13 cellular contexts compared by ENCODE assay signal in genomic region chr7:1536105-1536767, GRCh38. TPM values are rescaled to one million over a fixed set of nuclear protein-coding genes. Genes with fewer than 3 reads are reported as not detected.
DNase-seq lines count a peak whose midpoint lies in the region; ATAC-seq and TF ChIP-seq lines count a peak whose summit lies in the region.
"Had no signal": no experiment of that assay in that cellular context is flagged by ENCODE, and none has a peak within 500 bp of the region (broad histone marks: within the 10 kb centered on the region; RNA-seq: fewer than 3 reads in every experiment).

No MANE protein-coding gene starts in this region.

- no peak for ATAC-seq in heart left ventricle
- ATAC-seq in natural killer cell: no peak
- no peak for ATAC-seq in HG03280 (IDR thresholded peaks at IDR 0.05; ENCODE audit: unreplicated experiment)
- ATAC-seq: GM12878, T-helper 17 cell had no signal

- H3K9me3 Mint-ChIP-seq in progenitor cell of endocrine pancreas (ENCODE audit: low read depth): no peaks in the 10 kb centered on the region
- H3K9me3 Mint-ChIP-seq in natural killer cell: no peaks in the 10 kb centered on the region

- TF ChIP-seq CTCF in 22Rv1 (IDR thresholded peaks at IDR 0.05) (no peak), RWPE1 (conservative IDR thresholded peaks at IDR 0.05; ENCODE audit: low read depth) (no peak), heart left ventricle (IDR thresholded peaks at IDR 0.05) (no peak), progenitor cell of endocrine pancreas (IDR thresholded peaks at IDR 0.05; ENCODE audit: unreplicated experiment) (no peak), natural killer cell (IDR thresholded peaks at IDR 0.05) (no peak)

- POLR2A ChIA-PET in RWPE1 (lab: Yijun Ruan, JAX; ENCODE audit: low non-redundant PET): no interaction called here

- WGBS in heart left ventricle, 4 donors: 67 to 81% (median 78%) methylated on average over 20 to 34 of the region's 34 CpGs

- H3K4me3 Mint-ChIP-seq in progenitor cell of endocrine pancreas (ENCODE audit: low read depth) (peak overlapping the region; percentile 7), natural killer cell (no peak overlapping the region)
- H3K4me3 Mint-ChIP-seq: T-helper 17 cell had no signal

- H3K4me3 ChIP-seq in heart left ventricle: peak overlapping the region in 9 of 12 donors; percentile 45 to 71 (median 64)
- H3K4me3 ChIP-seq: GM12878 had no signal

- H3K36me3 Mint-ChIP-seq in progenitor cell of endocrine pancreas (ENCODE audit: insufficient read depth) (peaks cover 1% of the 10 kb centered on the region), natural killer cell (no peaks in the 10 kb centered on the region)

- no peaks in the 10 kb centered on the region for H3K27me3 ChIP-seq in heart left ventricle

- peaks cover 22 to 80% (median 63%) of the 10 kb centered on the region in 12 donors for H3K4me1 ChIP-seq in heart left ventricle

- TF ChIP-seq POLR2A in heart left ventricle (IDR thresholded peaks at IDR 0.05): no peak

- CTCF ChIA-PET in RWPE1 (lab: Yijun Ruan, JAX): interaction anchor here (0.6 to 2.1 kb wide), 3 partner anchors 12 to 32 kb away, joined by 3 to 11 read pairs (median 4); partner anchors contain the start of genes INTS1 and TMEM184A

- H3K27me3 Mint-ChIP-seq in progenitor cell of endocrine pancreas (no peaks in the 10 kb centered on the region), natural killer cell (ENCODE audit: low read depth in 2 of 2) (no peaks in the 10 kb centered on the region)
- H3K27me3 Mint-ChIP-seq: T-helper 17 cell had no signal

- H3K9me3 ChIP-seq in heart left ventricle: no peaks in the 10 kb centered on the region

- peak overlapping the region; percentile 98 for H3K27ac Mint-ChIP-seq in progenitor cell of endocrine pancreas
- H3K27ac Mint-ChIP-seq in natural killer cell: no peak overlapping the region
- H3K27ac Mint-ChIP-seq: T-helper 17 cell had no signal

- intact Hi-C loops in heart left ventricle (cut with DNase I) (no loop called here), natural killer cell (cut with micrococcal nuclease) (no loop called here)

- peaks cover 0 to 38% (median 23%) of the 10 kb centered on the region in 9 donors for H3K36me3 ChIP-seq in heart left ventricle

- DNase-seq in RWPE1 (ENCODE audit: low spot score) (no peak), heart left ventricle (peak in 3 of 5 donors; percentile 30 to 66 (median 40)), progenitor cell of endocrine pancreas (ENCODE audit: low spot score, unreplicated experiment) (no peak), nucleus accumbens (lab: John Stamatoyannopoulos, UW) (no peak), natural killer cell (no peak), hepatic stellate cell (ENCODE audit: low spot score) (no peak)
- DNase-seq: activated T-cell treated with anti-CD3 and anti-CD28 coated beads, Interleukin-2, amount 50 U/mL, for 48 hours; midbrain; NCI-H446 treated with DMSO at 0.1 percent for 48 hours had no signal

- peak overlapping the region; percentile 93 for H3K27ac ChIP-seq in 22Rv1
- peak overlapping the region; percentile 99 for H3K27ac ChIP-seq in RWPE1
- peak overlapping the region; percentile 93 to 100 (median 98) for H3K27ac ChIP-seq in heart left ventricle

- peaks cover 34% of the 10 kb centered on the region for H3K4me1 Mint-ChIP-seq in progenitor cell of endocrine pancreas (ENCODE audit: low read depth)
- peaks cover 19 to 27% of the 10 kb centered on the region in 2 donors for H3K4me1 Mint-ChIP-seq in natural killer cell

RNA-seq across cellular contexts. Expression of gene MAFK, which starts 5.7 kb away (rescaled TPM):
- 100 to 1,000 TPM in 5 of 9 donors, 10 to 100 TPM in 4; 34.3 to 138 (median 121) TPM for total RNA-seq in heart left ventricle
- polyA plus RNA-seq in heart left ventricle: 100 to 1,000 TPM in 1 of 2 donors, 10 to 100 TPM in 1; 94.8 to 165 TPM
- total RNA-seq in progenitor cell of endocrine pancreas: 21.5 and 26.2 TPM in 2 replicates
- 10 to 100 TPM; 57.9 to 71.3 (median 62.8) TPM for total RNA-seq in natural killer cell

RNA-seq across cellular contexts. Expression of gene TMEM184A, which starts 19.8 kb away (rescaled TPM):
- total RNA-seq in heart left ventricle (under 1 TPM; 0.19 to 0.85 (median 0.47) TPM), progenitor cell of endocrine pancreas (7.4 and 8.6 TPM in 2 replicates), natural killer cell (under 1 TPM in 1 of 3 donors, not detected in 2; 0.14 TPM)
- polyA plus RNA-seq in heart left ventricle: under 1 TPM; 0.19 to 0.99 TPM
- total RNA-seq: T-helper 17 cell had no signal

RNA-seq across cellular contexts. Expression of gene INTS1, which starts 32.0 kb away (rescaled TPM):
- total RNA-seq in heart left ventricle: 10 to 100 TPM; 35.5 to 67.4 (median 45.3) TPM
- polyA plus RNA-seq in heart left ventricle: 10 to 100 TPM; 41.9 to 46.0 TPM
- 145 and 150 TPM in 2 replicates for total RNA-seq in progenitor cell of endocrine pancreas
- 100 to 1,000 TPM in 2 of 3 donors, 10 to 100 TPM in 1; 92.7 to 115 (median 111) TPM for total RNA-seq in natural killer cell

RNA-seq across cellular contexts. Expression of gene PSMG3, which starts 33.6 kb away (rescaled TPM):
- total RNA-seq in heart left ventricle (10 to 100 TPM in 8 of 9 donors, 1 to 10 TPM in 1; 7.3 to 27.6 (median 13.3) TPM), progenitor cell of endocrine pancreas (29.1 and 32.1 TPM in 2 replicates), natural killer cell (10 to 100 TPM; 19.0 to 21.4 (median 20.5) TPM)
- 10 to 100 TPM; 34.3 to 36.5 TPM for polyA plus RNA-seq in heart left ventricle

Comparison
In these comparisons a context has a peak if more than half of its experiments do, and no peak if none do; other contexts are left out.
1. DNase-seq: peak in heart left ventricle (3 of 5); none in RWPE1 (single experiment), progenitor cell of endocrine pancreas (single experiment), nucleus accumbens (0 of 56), natural killer cell (single experiment) and hepatic stellate cell (single experiment).
2. Peak in every context shown above with its lines, with median percentiles within 50 percentile points of each other: H3K27ac ChIP-seq.